ENCODE assay signal across 7 cellular contexts in the genomic region with DNA sequence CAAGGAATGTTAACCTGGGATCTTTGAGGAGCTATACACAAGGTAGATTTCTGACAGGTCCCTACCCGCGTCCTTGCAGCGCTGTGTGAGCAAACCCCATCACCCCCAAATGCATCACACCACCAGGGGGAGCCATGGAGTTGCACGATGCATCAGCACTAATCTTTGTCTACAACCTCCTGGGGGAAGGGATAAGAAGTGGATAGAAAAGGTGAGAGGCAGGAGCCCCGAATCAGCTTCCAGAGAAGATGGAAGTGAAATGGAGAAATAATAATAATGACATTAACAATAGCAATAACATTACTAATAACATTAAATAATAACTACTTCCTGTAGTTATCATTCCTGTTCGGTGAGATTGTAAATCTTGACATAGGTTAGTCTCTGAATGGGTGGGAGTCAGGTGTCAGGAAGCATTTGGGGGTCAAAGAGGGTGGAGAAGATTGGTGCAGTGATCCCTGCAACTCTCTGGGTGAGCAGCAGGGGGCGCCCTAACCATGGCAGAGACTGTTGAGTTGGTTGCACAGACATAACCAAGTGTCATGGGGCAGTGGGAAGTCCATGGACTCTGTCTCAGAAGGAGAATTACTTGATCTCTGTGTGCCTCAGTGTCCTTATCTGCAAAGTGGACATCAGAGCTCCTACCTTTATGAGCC. TPM values are rescaled to one million over a fixed set of nuclear protein-coding genes. Genes with fewer than 3 reads are reported as not detected.
DNase-seq lines count a peak whose midpoint lies in the region; ATAC-seq and TF ChIP-seq lines count a peak whose summit lies in the region.

No MANE protein-coding gene starts in this region.

- H3K27me3 ChIP-seq in stomach: peaks cover 0 to 27% (median 0%) of the 10 kb centered on the region in 3 donors

- intact Hi-C loops in stomach (cut with DNase I; ENCODE audit: low total_unique reads): no loop called here

- no peak overlapping the region for H3K27ac ChIP-seq in stomach

- WGBS in stomach, 5 donors: 30 to 42% (median 36%) methylated on average over 7 of the region's 7 CpGs

- no peaks in the 10 kb centered on the region for H3K4me1 ChIP-seq in stomach

- peak; percentile 8 for DNase-seq in NCI-H1105 treated with DMSO at 0.1 percent for 48 hours (lab: John Stamatoyannopoulos, UW)
- peak; percentile 69 for DNase-seq in activated CD4-positive, alpha-beta T cell treated with anti-CD3 and anti-CD28 coated beads, Interleukin-2, amount 50 U/mL, for 1 hour
- peak; percentile 55 for DNase-seq in effector CD8-positive, alpha-beta T cell (lab: John Stamatoyannopoulos, UW)
- peak; percentile 33 for DNase-seq in mucosa of gallbladder (ENCODE audit: low spot score)
- peak; percentile 55 for DNase-seq in stomach

- no peak for TF ChIP-seq EP300 in stomach (IDR thresholded peaks at IDR 0.05)

- ATAC-seq in HG03378 (IDR thresholded peaks at IDR 0.05; ENCODE audit: unreplicated experiment): no peak

- H3K9me3 ChIP-seq in stomach: no peaks in the 10 kb centered on the region

- TF ChIP-seq CTCF in GM12874 (IDR thresholded peaks at IDR 0.05; ENCODE audit: insufficient read depth, low read depth, low read length) (peak; percentile 88), stomach (IDR thresholded peaks at IDR 0.05) (peak in 5 of 7 experiments; percentile 14 to 56 (median 24))

- no peak overlapping the region for H3K4me3 ChIP-seq in stomach

- no peaks in the 10 kb centered on the region for H3K36me3 ChIP-seq in stomach

- TF ChIP-seq POLR2A in stomach (IDR thresholded peaks at IDR 0.05): no peak

RNA-seq across cellular contexts. Expression of gene SIGLEC7, which starts 16.5 kb away (rescaled TPM):
- 3.5 TPM for total RNA-seq in mucosa of gallbladder
- total RNA-seq in stomach: 1 to 10 TPM in 1 of 5 donors, under 1 TPM in 1, not detected in 3; 0.18 to 1.3 TPM
- polyA plus RNA-seq in stomach: 1 to 10 TPM in 1 of 3 donors, under 1 TPM in 1, not detected in 1; 0.50 to 1.8 TPM

RNA-seq across cellular contexts. Expression of gene SIGLEC9, which starts 33.9 kb away (rescaled TPM):
- total RNA-seq in mucosa of gallbladder (6.3 TPM), stomach (10 to 100 TPM in 1 of 5 donors, 1 to 10 TPM in 3, not detected in 1; 1.1 to 13.9 (median 1.9) TPM)
- 1 to 10 TPM in 1 of 3 donors, under 1 TPM in 2; 0.61 to 3.6 (median 0.80) TPM for polyA plus RNA-seq in stomach

RNA-seq across cellular contexts. Expression of gene CTU1, which starts 50.4 kb away (rescaled TPM):
- total RNA-seq in mucosa of gallbladder: 12.1 TPM
- 10 to 100 TPM in 2 of 5 donors, 1 to 10 TPM in 2, under 1 TPM in 1; 0.58 to 47.3 (median 7.4) TPM for total RNA-seq in stomach
- polyA plus RNA-seq in stomach: 1 to 10 TPM; 2.4 to 5.3 (median 2.8) TPM

Comparison
In these comparisons a context has a peak if more than half of its experiments do, and no peak if none do; other contexts are left out.
1. DNase-seq: peak in every context shown above with its lines; median percentile 69 in activated CD4-positive, alpha-beta T cell treated with anti-CD3 and anti-CD28 coated beads, Interleukin-2, amount 50 U/mL, for 1 hour; 55 in effector CD8-positive, alpha-beta T cell; 55 in stomach; 33 in mucosa of gallbladder; 8 in NCI-H1105 treated with DMSO at 0.1 percent for 48 hours.